In the genomic region with DNA sequence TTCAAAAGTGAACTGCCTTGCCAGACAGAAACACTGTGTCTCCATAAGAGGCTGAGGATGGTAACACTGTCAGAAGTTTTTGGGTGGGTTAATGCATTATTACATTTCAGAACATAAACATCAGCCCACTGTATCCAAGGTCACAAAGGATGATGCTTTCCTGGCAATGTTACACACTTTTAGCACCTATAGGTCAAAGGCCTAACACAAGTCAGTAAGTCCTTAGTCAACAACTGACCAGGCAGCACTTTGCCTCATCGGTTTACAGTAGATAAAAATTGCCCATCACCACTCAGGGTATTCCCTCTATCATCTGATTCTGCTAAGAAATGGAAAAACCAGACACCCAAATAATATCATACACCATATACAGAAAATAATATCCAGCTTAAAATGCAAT, we compare ENCODE assay signal across 34 cellular contexts.
"Had no signal": no experiment of that assay in that cellular context is flagged by ENCODE, and none has a peak within 500 bp of the region (broad histone marks: within the 10 kb centered on the region; RNA-seq: fewer than 3 reads in every experiment).

No MANE protein-coding gene starts in this region.

- H3K27me3 ChIP-seq: MG63 had no signal

- H3K36me3 ChIP-seq: MG63 had no signal

- DNase-seq: Karpas-422, Kasumi-1, MG63, MM.1S, MV-4-11, NCI-H1048, NCI-H1092, NCI-H1092 treated with DMSO at 0.1 percent for 48 hours, NCI-H1105, NCI-H1105 treated with DMSO at 0.1 percent for 48 hours, NCI-H1417, NCI-H1417 treated with DMSO at 0.1 percent for 48 hours, NCI-H1436, NCI-H1436 treated with DMSO at 0.1 percent for 48 hours, NCI-H146, NCI-H1694, NCI-H1694 treated with DMSO at 0.1 percent for 48 hours, NCI-H187, NCI-H187 treated with DMSO at 0.1 percent for 48 hours, NCI-H1930, NCI-H2029, NCI-H2029 treated with DMSO at 0.1 percent for 48 hours, NCI-H2081, NCI-H2081 treated with DMSO at 0.1 percent for 48 hours, NCI-H2107, NCI-H2171, NCI-H2171 treated with DMSO at 0.1 percent for 48 hours, NCI-H2227 treated with DMSO at 0.1 percent for 48 hours, NCI-H226, NCI-H345, NCI-H446, NCI-H446 treated with DMSO at 0.1 percent for 48 hours, NCI-H510A, NCI-H510A treated with DMSO at 0.1 percent for 48 hours had no signal

- H3K4me3 ChIP-seq: MG63 had no signal

- H3K9me3 ChIP-seq: MG63 had no signal
